Comparison of ENCODE assay signal across 32 cellular contexts in the genomic region with DNA sequence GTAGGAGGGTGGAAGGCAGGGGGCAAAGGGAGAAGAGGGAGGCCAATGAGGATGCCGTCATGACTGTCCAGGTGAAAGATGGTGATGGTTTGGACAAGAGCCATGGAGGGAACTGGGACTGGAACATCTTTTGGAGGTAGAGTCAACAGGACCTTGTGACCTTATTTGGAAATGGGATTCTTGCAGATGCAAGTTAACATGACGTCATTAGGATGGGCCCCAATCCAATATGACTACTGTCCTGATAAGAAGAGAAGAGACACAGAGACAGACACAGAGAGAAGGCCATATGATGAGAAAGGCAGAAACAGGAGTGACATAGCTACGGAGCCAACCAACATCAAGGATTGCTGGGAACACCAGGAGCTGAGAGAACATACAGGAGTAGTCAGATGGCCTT. TPM values are rescaled to one million over a fixed set of nuclear protein-coding genes. Genes with fewer than 3 reads are reported as not detected.
"Had no signal": no experiment of that assay in that cellular context is flagged by ENCODE, and none has a peak within 500 bp of the region (broad histone marks: within the 10 kb centered on the region; RNA-seq: fewer than 3 reads in every experiment).

No MANE protein-coding gene starts in this region.

- H3K27ac ChIP-seq: neural progenitor cell, ovary, parathyroid adenoma, psoas muscle, skin epidermis, spleen, suprapubic skin, testis, tibial artery, transverse colon, upper lobe of right lung, uterus had no signal

- H2AFZ ChIP-seq: neural progenitor cell, parathyroid adenoma had no signal

- H3K9ac ChIP-seq: neural progenitor cell, parathyroid adenoma had no signal

- H3K4me1 ChIP-seq: neural progenitor cell, parathyroid adenoma, psoas muscle, spleen, suprapubic skin, testis, tibial artery, transverse colon, upper lobe of right lung, uterus had no signal

- H3K36me3 ChIP-seq: neural progenitor cell, ovary, spleen, suprapubic skin, tibial artery, transverse colon, upper lobe of right lung, uterus had no signal

- H3K27me3 ChIP-seq: neural progenitor cell, ovary, testis, uterus had no signal

- H3K9me3 ChIP-seq: ovary, psoas muscle, spleen, suprapubic skin, testis, tibial artery, transverse colon, upper lobe of right lung, uterus had no signal

- H3K4me3 ChIP-seq: neural progenitor cell, ovary, psoas muscle, skin epidermis, smooth muscle cell, spleen, suprapubic skin, testis, tibial artery, transverse colon, upper lobe of right lung, uterus had no signal

- DNase-seq: natural killer cell; occipital lobe; ovary; posterior cingulate gyrus; psoas muscle; right cardiac atrium; spleen; stimulated activated CD4-positive, alpha-beta T cell treated with anti-CD3 and anti-CD28 coated beads, Interleukin-12 subunit alpha, Interleukin-12 subunit beta, amount 100 ng/mL, for 4 hours; stimulated activated CD4-positive, alpha-beta T cell treated with anti-CD3 and anti-CD28 coated beads, Interleukin-1b, Interleukin-23, amount 100 ng/mL, for 48 hours; stimulated activated CD4-positive, alpha-beta T cell treated with anti-CD3 and anti-CD28 coated beads, Interleukin-4, amount 100 ng/mL, for 1 hour; stimulated activated CD4-positive, alpha-beta T cell treated with anti-CD3 and anti-CD28 coated beads, Interleukin-4, amount 100 ng/mL, for 4 hours; stimulated activated CD8-positive, alpha-beta memory T cell treated with anti-CD3 and anti-CD28 coated beads, Interleukin-4, amount 100 ng/mL, for 48 hours; stimulated activated naive CD4-positive, alpha-beta T cell; stimulated activated naive CD8-positive, alpha-beta T cell treated with anti-CD3 and anti-CD28 coated beads, Interleukin-15, amount 100 ng/mL, for 72 hours; stimulated activated naive CD8-positive, alpha-beta T cell treated with anti-CD3 and anti-CD28 coated beads, Interleukin-15, Interleukin-2, amounts not matched to agents 100 U/mL and 50 U/mL, for 24 hours; substantia nigra; testis; tibial artery; transverse colon; uterus had no signal

- H3K4me2 ChIP-seq: neural progenitor cell, smooth muscle cell had no signal

- H3K79me2 ChIP-seq: parathyroid adenoma had no signal

- ATAC-seq: natural killer cell; psoas muscle; right cardiac atrium; sciatic nerve; stimulated activated memory B cell treated with anti-CD40 and anti-IgM and Interleukin-4, amounts not matched to agents 10 μg/mL and 1 μg/mL and 100 μg/mL, for 72 hours; stimulated activated naive CD8-positive, alpha-beta T cell treated with anti-CD3 and anti-CD28 coated beads, Interleukin-15, amount 100 ng/mL, for 72 hours; stimulated activated naive CD8-positive, alpha-beta T cell treated with anti-CD3 and anti-CD28 coated beads, Interleukin-15, Interleukin-2, amounts not matched to agents 100 U/mL and 50 U/mL, for 24 hours; upper lobe of right lung had no signal

RNA-seq across cellular contexts. Expression of gene ISX, which starts 31.0 kb away (rescaled TPM):
- total RNA-seq: natural killer cell, occipital lobe, osteoblast, psoas muscle, renal cortical epithelial cell, right cardiac atrium, sciatic nerve, smooth muscle cell, spleen, suprapubic skin, testis, upper lobe of right lung, urinary bladder had no signal
- polyA plus RNA-seq: neural cell, ovary, right cardiac atrium, smooth muscle cell, spleen, urinary bladder had no signal
